9 cellular contexts compared by ENCODE assay signal in the genomic region with DNA sequence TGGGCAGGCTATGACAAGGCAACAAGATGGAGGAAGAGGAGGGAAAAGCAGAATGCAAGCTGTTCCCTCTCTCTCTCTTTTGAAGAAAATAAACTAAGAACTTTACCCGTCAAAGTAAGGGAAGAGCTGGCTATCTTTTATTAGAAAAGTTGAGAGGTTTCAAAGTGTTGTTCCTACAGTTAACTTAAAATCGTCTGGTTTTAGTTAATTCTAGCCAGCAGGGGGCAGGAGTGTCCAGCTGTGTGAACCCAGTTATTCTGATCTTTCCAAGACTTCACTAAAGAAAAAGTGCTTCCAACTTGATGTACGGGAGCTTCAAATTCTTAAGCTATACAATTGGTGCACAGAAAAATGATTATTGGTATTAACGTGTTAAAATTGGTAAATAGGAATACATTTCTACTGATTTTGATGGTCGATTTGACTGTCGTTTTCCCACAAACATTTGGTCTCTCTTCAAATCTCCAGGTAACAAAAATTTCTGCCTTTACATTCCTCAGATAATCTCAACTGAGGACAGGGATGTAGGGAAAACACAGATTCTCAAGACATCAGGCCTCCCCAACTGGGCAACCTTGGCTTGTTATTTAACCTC. TPM values are rescaled to one million over a fixed set of nuclear protein-coding genes. Genes with fewer than 3 reads are reported as not detected.
DNase-seq lines count a peak whose midpoint lies in the region; ATAC-seq, FAIRE-seq and TF ChIP-seq lines count a peak whose summit lies in the region.
"Had no signal": no experiment of that assay in that cellular context is flagged by ENCODE, and none has a peak within 500 bp of the region (broad histone marks: within the 10 kb centered on the region; RNA-seq: fewer than 3 reads in every experiment).

No MANE protein-coding gene starts in this region.

- no peak overlapping the region for H3K4me3 ChIP-seq in OCI-LY7 (ENCODE audit: low read depth, low read length, poor library complexity, severe bottlenecking)
- H3K4me3 ChIP-seq in left ventricle myocardium inferior = no peak overlapping the region
- no peak overlapping the region for H3K4me3 ChIP-seq in retinal pigment epithelial cell (ENCODE audit: low read length)

- H3K4me1 Mint-ChIP-seq in activated naive CD8-positive, alpha-beta T cell treated with anti-CD3 and anti-CD28 coated beads for 36 hours = peaks cover 9% of the 10 kb centered on the region

- peak; percentile 55 for DNase-seq in Caki2 (ENCODE audit: low read depth)
- peak; percentile 24 for DNase-seq in H54 (ENCODE audit: insufficient read length, low spot score)
- DNase-seq in OCI-LY7 (ENCODE audit: low spot score) = peak; percentile 60
- DNase-seq in activated naive CD8-positive, alpha-beta T cell treated with anti-CD3 and anti-CD28 coated beads for 36 hours = peak; percentile 23
- no peak for DNase-seq in left ventricle myocardium inferior
- no peak for DNase-seq in retinal pigment epithelial cell (ENCODE audit: low read depth)
- DNase-seq in mesenteric fat pad (ENCODE audit: low spot score) = no peak

- no peaks in the 10 kb centered on the region for H3K36me3 ChIP-seq in OCI-LY7 (ENCODE audit: insufficient read depth, low read length)
- no peaks in the 10 kb centered on the region for H3K36me3 ChIP-seq in left ventricle myocardium inferior

- no peak overlapping the region for H3K27ac Mint-ChIP-seq in activated naive CD8-positive, alpha-beta T cell treated with anti-CD3 and anti-CD28 coated beads for 36 hours
- H3K27ac Mint-ChIP-seq: activated naive CD4-positive, alpha-beta T cell treated with anti-CD3 and anti-CD28 coated beads, Interleukin-2, amount 50 U/mL, for 72 hours had no signal

- H3K4me2 ChIP-seq in OCI-LY7 (ENCODE audit: low read length) = no peak overlapping the region

- in situ Hi-C loops in Caki2 (cut with HindIII; ENCODE audit: low pct_unique_long_range_greater_than_20kb, low sequenced_read_pairs) = loop anchor here (25.0 kb wide), 1 partner anchor 349 kb away; no protein-coding TSS in a partner anchor

- peaks cover 28% of the 10 kb centered on the region for H3K27me3 ChIP-seq in left ventricle myocardium inferior (ENCODE audit: low read depth)

- H3K27ac ChIP-seq in OCI-LY7 (ENCODE audit: low read depth, low read length, poor library complexity, severe bottlenecking) (no peak overlapping the region), left ventricle myocardium inferior (replicated peaks) (no peak overlapping the region)

- no peaks in the 10 kb centered on the region for H3K79me2 ChIP-seq in OCI-LY7 (ENCODE audit: insufficient read depth, low read depth, low read length)

- no peak for TF ChIP-seq POLR2A in H54 (IDR thresholded peaks at IDR 0.05; ENCODE audit: low read depth, low read length)

- H3K9me3 ChIP-seq in OCI-LY7 (ENCODE audit: low read length) (0 out of 2 replicates have a peak, but pooled peaks cover 11% of the 10 kb centered on the region), left ventricle myocardium inferior (replicated peaks) (peaks cover 29% of the 10 kb centered on the region)

- H3K9me2 ChIP-seq in OCI-LY7 (ENCODE audit: insufficient read depth, low read length) = no peaks in the 10 kb centered on the region

- CTCF ChIA-PET in OCI-LY7 (lab: Charles Lee; ENCODE audit: unreplicated experiment) = interaction anchor here (0.6 kb wide), 1 partner anchor 156 kb away, joined by 3 read pairs; no protein-coding TSS in a partner anchor

- H3K4me3 Mint-ChIP-seq in activated naive CD8-positive, alpha-beta T cell treated with anti-CD3 and anti-CD28 coated beads for 36 hours = no peak overlapping the region

- TF ChIP-seq CTCF in OCI-LY7 (conservative IDR thresholded peaks at IDR 0.05; ENCODE audit: low read length) (peak; percentile 94), left ventricle myocardium inferior (IDR thresholded peaks at IDR 0.05; ENCODE audit: borderline replicate concordance) (peak; percentile 75), retinal pigment epithelial cell (conservative IDR thresholded peaks at IDR 0.05; ENCODE audit: low read depth, low read length) (peak; percentile 69)

- no TSS peak for BruUV-seq in OCI-LY7 (replicated peaks; lab: Mats Ljungman, UMichigan)

- no peaks in the 10 kb centered on the region for H4K20me1 ChIP-seq in OCI-LY7 (ENCODE audit: insufficient read depth, low read length)

- H3K27me3 Mint-ChIP-seq in activated naive CD8-positive, alpha-beta T cell treated with anti-CD3 and anti-CD28 coated beads for 36 hours = peaks cover 31% of the 10 kb centered on the region

- POLR2A ChIA-PET in OCI-LY7 (lab: Charles Lee) = interaction anchor here (0.6 to 0.8 kb wide), 2 partner anchors 22 to 1092 kb away, joined by 3 read pairs; no protein-coding TSS in a partner anchor

- H3K9me3 Mint-ChIP-seq in activated naive CD8-positive, alpha-beta T cell treated with anti-CD3 and anti-CD28 coated beads for 36 hours = peaks cover 18% of the 10 kb centered on the region

- no peak overlapping the region for H2AFZ ChIP-seq in OCI-LY7 (ENCODE audit: low read length)

- FAIRE-seq in H54 (lab: Jason Lieb, UNC) = peak; percentile 93

- H3K36me3 Mint-ChIP-seq in activated naive CD8-positive, alpha-beta T cell treated with anti-CD3 and anti-CD28 coated beads for 36 hours = no peaks in the 10 kb centered on the region

- H3K4me1 ChIP-seq in OCI-LY7 (ENCODE audit: insufficient read depth, low read length, poor library complexity, severe bottlenecking) (peaks cover 6% of the 10 kb centered on the region), left ventricle myocardium inferior (peaks cover 17% of the 10 kb centered on the region)

- intact Hi-C loops in OCI-LY7 (cut with micrococcal nuclease; ENCODE audit: unreplicated experiment) = loop anchor here (1.0 to 5.0 kb wide), 2 partner anchors 144 to 356 kb away; no protein-coding TSS in a partner anchor
- intact Hi-C loops in left ventricle myocardium inferior (cut with micrococcal nuclease) = loop anchor here (10.0 kb wide), 1 partner anchor 357 kb away; no protein-coding TSS in a partner anchor

- ATAC-seq in GM19395 (IDR thresholded peaks at IDR 0.05; ENCODE audit: unreplicated experiment) = no peak

RNA-seq across cellular contexts. Expression of gene MON2, which starts 28.4 kb away (rescaled TPM):
- 16.5 and 32.4 TPM in 2 replicates for total RNA-seq in Caki2 (2014; rRNA removed; shearing (Covaris generic); ENCODE audit: low replicate concordance)
- 26.6 and 31.6 TPM in 2 replicates for total RNA-seq in OCI-LY7 (2014; rRNA removed; shearing (Covaris generic))
- total RNA-seq in OCI-LY7 (2022) (54.7 and 58.4 TPM in 2 replicates), left ventricle myocardium inferior (17.2 TPM), mesenteric fat pad (52.7 TPM)
- 10 to 100 TPM; 19.1 to 19.8 TPM for total RNA-seq in activated naive CD8-positive, alpha-beta T cell treated with anti-CD3 and anti-CD28 coated beads for 36 hours

Comparison
In these comparisons a context has a peak if more than half of its experiments do, and no peak if none do; other contexts are left out.
1. DNase-seq: peak in Caki2 (single experiment), H54 (single experiment), OCI-LY7 (single experiment) and activated naive CD8-positive, alpha-beta T cell treated with anti-CD3 and anti-CD28 coated beads for 36 hours (single experiment); none in left ventricle myocardium inferior (single experiment), retinal pigment epithelial cell (single experiment) and mesenteric fat pad (single experiment).
2. Peak in every context shown above with its lines, with median percentiles within 50 percentile points of each other: CTCF ChIP-seq.